Comparison of ENCODE assay signal across 2 cellular contexts in genomic region chr7:130867039-130867438, GRCh38.
TF ChIP-seq lines count a peak whose summit lies in the region.

No MANE protein-coding gene starts in this region.

TF ChIP-seq in SK-N-SH treated with all-trans-retinoic acid at 6 μM for 48 hours, 23 proteins besides CTCF, POLR2A, EP300 and RAD21 (continued from another document):
- TF ChIP-seq SNAI2 (CRISPR knock-in tag; IDR thresholded peaks at IDR 0.05): no peak
- TF ChIP-seq ZFP30 (CRISPR knock-in tag; IDR thresholded peaks at IDR 0.05): no peak
- TF ChIP-seq BACH2 (CRISPR knock-in tag; IDR thresholded peaks at IDR 0.05; ENCODE audit: borderline replicate concordance): no peak
- no peak for TF ChIP-seq GLIS3 (CRISPR knock-in tag; IDR thresholded peaks at IDR 0.05)
- TF ChIP-seq CREB5 (CRISPR knock-in tag; IDR thresholded peaks at IDR 0.05; ENCODE audit: low read depth): no peak

TF ChIP-seq in HEK293T, 16 proteins besides CTCF, POLR2A, EP300 and RAD21 (continued from another document):
- TF ChIP-seq BHLHE40 (IDR thresholded peaks at IDR 0.05; ENCODE audit: borderline replicate concordance) (no peak), ELF4 (IDR thresholded peaks at IDR 0.05) (no peak), FOXA1 (IDR thresholded peaks at IDR 0.05) (no peak)
